Comparison of ENCODE assay signal across 8 cellular contexts in the genomic region with DNA sequence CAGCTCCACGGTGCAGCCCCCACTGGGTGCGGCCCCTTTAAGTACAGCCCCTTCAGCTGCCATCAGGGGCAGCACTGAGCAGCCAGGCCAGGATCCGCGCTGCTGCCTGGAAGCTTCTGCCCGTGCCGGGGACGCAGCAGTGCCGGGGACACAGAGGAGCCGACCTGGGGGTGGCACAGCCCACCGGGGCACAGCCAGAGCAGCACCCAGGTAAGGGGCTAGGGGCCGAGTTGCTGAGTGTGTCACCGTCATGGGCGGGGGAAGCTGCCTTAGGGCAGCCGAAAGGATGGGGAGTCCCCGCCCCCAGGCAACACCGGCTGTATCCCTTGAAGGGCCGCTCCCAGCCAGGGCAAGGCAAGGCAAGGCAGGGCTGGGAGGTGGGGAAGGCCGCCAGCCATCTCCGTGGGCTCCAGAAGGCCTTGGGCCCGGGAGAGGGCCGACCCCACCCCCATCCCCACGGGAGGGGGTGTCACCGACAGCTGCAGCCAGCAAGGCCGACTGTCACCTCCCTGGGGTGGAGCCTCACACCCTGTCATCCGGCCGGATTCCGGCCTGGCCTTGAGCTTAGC. TPM values are rescaled to one million over a fixed set of nuclear protein-coding genes. Genes with fewer than 3 reads are reported as not detected.
A peak's percentile ranks its signal among the peaks of the same experiment; 100 is the strongest.
DNase-seq lines count a peak whose midpoint lies in the region; ATAC-seq and TF ChIP-seq lines count a peak whose summit lies in the region.
"Not testable (repeated sequence)": the region's sequence is repeated elsewhere in the genome, so short reads cannot be mapped to it uniquely, and the experiment has no call there.

A gene (plus strand): TSS at position 99 of the 569 bp plus-strand sequence. CDS start 1,937 bp downstream, outside the sequence.

- H3K36me3 Mint-ChIP-seq in activated T-cell treated with anti-CD3 and anti-CD28 coated beads, Interleukin-2, amount 50 U/mL, for 4 hours (ENCODE audit: insufficient read depth) = not testable (repeated sequence)

- H3K9me3 Mint-ChIP-seq in activated T-cell treated with anti-CD3 and anti-CD28 coated beads, Interleukin-2, amount 50 U/mL, for 4 hours = not testable (repeated sequence)

- H3K4me1 Mint-ChIP-seq in activated T-cell treated with anti-CD3 and anti-CD28 coated beads, Interleukin-2, amount 50 U/mL, for 4 hours (ENCODE audit: low read depth) = peaks cover 16% of the 10 kb centered on the region

- not testable (repeated sequence) for H3K9ac ChIP-seq in KMS-11
- peak within 1 kb of the TSS; percentile 34 for H3K9ac ChIP-seq in mucosa of stomach (ENCODE audit: low read length)

- H3K4me3 Mint-ChIP-seq in activated T-cell treated with anti-CD3 and anti-CD28 coated beads, Interleukin-2, amount 50 U/mL, for 4 hours = peak within 1 kb of the TSS; percentile 79

- H3K4me2 ChIP-seq in KMS-11 = peak within 1 kb of the TSS; percentile 69

- H3K4me1 ChIP-seq in KMS-11 (ENCODE audit: low read depth, poor library complexity, severe bottlenecking) (peaks cover 29% of the 10 kb centered on the region), esophagus (ENCODE audit: control insufficient read depth in 2 of 2, insufficient read depth in 2 of 2, low read length in 1 of 2) (peaks cover 0 to 31% of the 10 kb centered on the region in 2 donors), mucosa of stomach (ENCODE audit: control insufficient read depth, insufficient read depth, low read length) (peaks cover 36% of the 10 kb centered on the region)

- H3K27me3 Mint-ChIP-seq in activated T-cell treated with anti-CD3 and anti-CD28 coated beads, Interleukin-2, amount 50 U/mL, for 4 hours (ENCODE audit: low read depth) = peaks cover 10% of the 10 kb centered on the region

- H3K36me3 ChIP-seq in KMS-11 (ENCODE audit: insufficient read depth); mucosa of stomach (ENCODE audit: control insufficient read depth, insufficient read depth, low read length): not testable (repeated sequence)
- H3K36me3 ChIP-seq in esophagus (ENCODE audit: control insufficient read depth in 2 of 2, insufficient read depth in 2 of 2, low read length in 1 of 2) = peaks cover 0 to 12% of the 10 kb centered on the region in 2 donors

- not testable (repeated sequence) for H3K27me3 ChIP-seq in KMS-11 (ENCODE audit: insufficient read depth, low read depth); esophagus (ENCODE audit: control insufficient read depth in 1 of 2, insufficient read depth in 2 of 2, low read length in 2 of 2)
- peaks cover 29% of the 10 kb centered on the region for H3K27me3 ChIP-seq in mucosa of stomach (ENCODE audit: control insufficient read depth, insufficient read depth, low read length)

- 1% methylated on average over 20 to 27 of the region's 27 CpGs for WGBS in esophagus, 2 donors

- ATAC-seq in GM21737 (IDR thresholded peaks at IDR 0.05; ENCODE audit: unreplicated experiment) = peak; percentile 54
- peak; percentile 86 to 87 for ATAC-seq in activated T-cell treated with anti-CD3 and anti-CD28 coated beads, Interleukin-2, amount 50 U/mL, for 4 hours

- H3K9me3 ChIP-seq in esophagus (ENCODE audit: control insufficient read depth in 2 of 2, insufficient read depth in 1 of 2, low read depth in 1 of 2, low read length in 1 of 2); mucosa of stomach (ENCODE audit: control insufficient read depth, low read length): not testable (repeated sequence)

- DNase-seq in DMS 273 (lab: John Stamatoyannopoulos, UW; ENCODE audit: unreplicated experiment) (peak; percentile 89), RKO (ENCODE audit: low spot score) (peak; percentile 91)
- DNase-seq in activated T-cell treated with anti-CD3 and anti-CD28 coated beads, Interleukin-2, amount 50 U/mL, for 4 hours = peak; percentile 72
- peak; percentile 69 to 76 for DNase-seq in stimulated activated CD8-positive, alpha-beta memory T cell treated with anti-CD3 and anti-CD28 coated beads, Interleukin-2, amount 100 ng/mL, for 48 hours (ENCODE audit: low read depth in 2 of 2)

- peak within 1 kb of the TSS; percentile 57 for H3K27ac ChIP-seq in KMS-11
- H3K27ac ChIP-seq in esophagus (ENCODE audit: low read depth in 2 of 2, low read length in 1 of 2) = not testable (repeated sequence)

- H3K4me3 ChIP-seq in KMS-11 (IDR thresholded peaks at IDR 0.05; ENCODE audit: insufficient read depth, low read depth, low read length); mucosa of stomach (ENCODE audit: low read length): not testable (repeated sequence)
- H3K4me3 ChIP-seq in esophagus (ENCODE audit: low read depth in 1 of 2, low read length in 2 of 2) = peak within 1 kb of the TSS; percentile 34 to 50

- TF ChIP-seq CTCF in KMS-11 (conservative IDR thresholded peaks at IDR 0.05; ENCODE audit: low read depth, low read length) = peak; percentile 84

- H4K20me1 ChIP-seq in KMS-11 (ENCODE audit: insufficient read depth) = not testable (repeated sequence)

- H2AFZ ChIP-seq in KMS-11 (ENCODE audit: low read depth) = not testable (repeated sequence)

- H3K79me2 ChIP-seq in KMS-11 (ENCODE audit: insufficient read depth, low read depth) = not testable (repeated sequence)

RNA-seq across cellular contexts. Expression of the gene that starts here (rescaled TPM):
- total RNA-seq in activated T-cell treated with anti-CD3 and anti-CD28 coated beads, Interleukin-2, amount 50 U/mL, for 4 hours = 1 to 10 TPM; 1.5 to 2.2 (median 1.7) TPM
- 1 to 10 TPM; 1.9 to 3.7 TPM for polyA plus RNA-seq in esophagus
